Comparison of ENCODE assay signal across 13 cellular contexts in the genomic region with DNA sequence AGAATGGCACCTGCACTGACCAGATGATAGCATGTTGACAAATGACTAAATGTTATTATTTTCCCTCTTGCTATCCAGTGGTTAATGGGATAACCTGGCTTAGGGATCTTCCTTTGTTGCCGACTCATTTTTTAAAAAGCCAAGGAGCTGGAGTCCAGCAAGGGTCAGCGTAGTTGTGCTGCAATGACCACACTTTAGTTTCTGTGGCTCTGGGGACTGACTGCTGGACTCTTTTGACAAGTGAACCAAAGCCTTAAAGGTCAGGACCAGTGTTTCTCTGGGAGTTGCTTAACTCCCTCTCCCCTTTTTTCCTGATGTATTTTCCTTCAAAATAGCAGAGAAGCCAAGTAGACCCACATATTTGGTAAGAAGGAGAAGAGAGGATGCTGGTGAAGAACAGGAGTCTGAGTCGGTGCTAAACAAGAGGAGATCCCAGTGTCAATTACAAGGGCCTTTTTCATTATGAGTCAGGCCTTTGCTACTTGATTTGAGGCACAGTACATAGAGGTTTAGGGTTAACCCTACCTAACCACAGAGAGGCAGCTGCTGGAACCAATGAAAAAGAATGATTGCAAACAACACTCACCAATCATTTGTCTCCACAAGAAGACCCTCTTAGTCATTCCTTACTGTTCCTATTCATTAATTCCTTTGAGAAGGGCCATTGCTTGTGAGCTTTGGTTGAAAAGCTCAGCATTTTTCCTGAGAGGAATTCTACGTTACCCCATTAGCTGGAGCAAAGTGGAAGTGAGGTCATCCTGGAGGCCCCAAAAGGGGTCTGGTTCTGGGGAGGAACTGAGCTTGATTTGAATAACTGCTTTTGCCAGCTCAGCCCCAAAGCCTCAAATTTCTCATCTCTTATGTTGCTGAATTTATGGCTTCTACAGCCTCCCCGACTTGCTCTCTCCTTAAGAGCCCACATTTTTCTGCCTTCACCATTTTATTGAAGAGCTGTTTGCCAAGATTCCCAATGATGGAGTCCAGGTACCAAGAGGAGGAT.
DNase-seq lines count a peak whose midpoint lies in the region; ATAC-seq and TF ChIP-seq lines count a peak whose summit lies in the region.
"Had no signal": no experiment of that assay in that cellular context is flagged by ENCODE, and none has a peak within 500 bp of the region (broad histone marks: within the 10 kb centered on the region; RNA-seq: fewer than 3 reads in every experiment).

No MANE protein-coding gene starts in this region.

- intact Hi-C loops in prostate gland (cut with DNase I): no loop called here

- H3K36me3 ChIP-seq in prostate gland: no peaks in the 10 kb centered on the region
- H3K36me3 ChIP-seq: cardiac muscle cell, HAP-1, SJSA1 had no signal

- H3K9me3 ChIP-seq in prostate gland: no peaks in the 10 kb centered on the region
- H3K9me3 ChIP-seq: HAP-1, SJSA1 had no signal

- H3K4me1 ChIP-seq in prostate gland (replicated peaks): no peaks in the 10 kb centered on the region
- H3K4me1 ChIP-seq: SJSA1 had no signal

- H3K27me3 ChIP-seq in prostate gland (replicated peaks; ENCODE audit: insufficient read depth): no peaks in the 10 kb centered on the region
- H3K27me3 ChIP-seq: cardiac muscle cell, SJSA1 had no signal

- WGBS in prostate gland: 84% methylated on average over 5 of the region's 5 CpGs

- DNase-seq in iris pigment epithelial cell (ENCODE audit: low read depth): peak; percentile 1
- no peak for DNase-seq in prostate gland (ENCODE audit: low spot score)
- no peak for DNase-seq in Kasumi-1 (lab: John Stamatoyannopoulos, UW)
- DNase-seq in CD1c-positive myeloid dendritic cell (ENCODE audit: extremely low spot score): no peak
- no peak for DNase-seq in HT-29 (ENCODE audit: low spot score)
- DNase-seq: mesenchymal stem cell, NCI-H1694 treated with DMSO at 0.1 percent for 48 hours had no signal

- ATAC-seq in GM18873 (IDR thresholded peaks at IDR 0.05; ENCODE audit: low FRiP score, unreplicated experiment): peak; percentile 99
- peak; percentile 98 for ATAC-seq in GM21529 (IDR thresholded peaks at IDR 0.05; ENCODE audit: unreplicated experiment)
- peak; percentile 81 for ATAC-seq in HG03159 (IDR thresholded peaks at IDR 0.05; ENCODE audit: unreplicated experiment)

- no peak for TF ChIP-seq CTCF in prostate gland (IDR thresholded peaks at IDR 0.05)

- H3K4me3 ChIP-seq in prostate gland: no peak overlapping the region
- H3K4me3 ChIP-seq: cardiac muscle cell, SJSA1 had no signal

- H3K27ac ChIP-seq in prostate gland: no peak overlapping the region
- H3K27ac ChIP-seq: cardiac muscle cell, SJSA1 had no signal

- no peak for TF ChIP-seq POLR2A in prostate gland (IDR thresholded peaks at IDR 0.05)
